8 cellular contexts compared by ENCODE assay signal in genomic region chr9:123928471-123929176, GRCh38. TPM values are rescaled to one million over a fixed set of nuclear protein-coding genes. Genes with fewer than 3 reads are reported as not detected.
DNase-seq lines count a peak whose midpoint lies in the region; ATAC-seq lines count a peak whose summit lies in the region.

No MANE protein-coding gene starts in this region.

- peak overlapping the region; percentile 83 to 97 (median 88) for H3K4me3 Mint-ChIP-seq in CD4-positive, CD25-positive, alpha-beta regulatory T cell
- H3K4me3 Mint-ChIP-seq in IgD-negative memory B cell (peak overlapping the region; percentile 80 to 94 (median 86)), immature natural killer cell (peak overlapping the region; percentile 67 to 88 (median 86))

- H3K9me3 ChIP-seq in CD4-positive, CD25-positive, alpha-beta regulatory T cell (ENCODE audit: control insufficient read depth in 2 of 2, low read length in 2 of 2) = no peaks in the 10 kb centered on the region
- no peaks in the 10 kb centered on the region for H3K9me3 ChIP-seq in subcutaneous abdominal adipose tissue (ENCODE audit: control insufficient read depth in 5 of 5, low read length in 5 of 5)

- H3K27me3 ChIP-seq in CD4-positive, CD25-positive, alpha-beta regulatory T cell (ENCODE audit: control insufficient read depth, insufficient read depth, low read length) = no peaks in the 10 kb centered on the region
- H3K27me3 ChIP-seq in subcutaneous abdominal adipose tissue (ENCODE audit: control insufficient read depth in 5 of 5, insufficient read depth in 4 of 5, low read length in 5 of 5) = no peaks in the 10 kb centered on the region

- peak overlapping the region; percentile 73 to 90 (median 80) for H3K27ac Mint-ChIP-seq in CD4-positive, CD25-positive, alpha-beta regulatory T cell
- peak overlapping the region; percentile 54 to 93 (median 81) for H3K27ac Mint-ChIP-seq in IgD-negative memory B cell
- H3K27ac Mint-ChIP-seq in immature natural killer cell = peak overlapping the region; percentile 52 to 87 (median 72)

- intact Hi-C loops in left colon (cut with DNase I, micrococcal nuclease) = no loop called here

- peaks cover 14 to 35% (median 21%) of the 10 kb centered on the region in 4 donors for H3K4me1 Mint-ChIP-seq in CD4-positive, CD25-positive, alpha-beta regulatory T cell
- H3K4me1 Mint-ChIP-seq in IgD-negative memory B cell (peaks cover 21 to 33% (median 28%) of the 10 kb centered on the region in 3 donors), immature natural killer cell (peaks cover 29 to 30% of the 10 kb centered on the region in 2 donors)

- H3K27ac ChIP-seq in CD4-positive, CD25-positive, alpha-beta regulatory T cell (ENCODE audit: insufficient read depth, low read length, poor library complexity, severe bottlenecking) = no peak overlapping the region
- peak overlapping the region; percentile 56 for H3K27ac ChIP-seq in subcutaneous abdominal adipose tissue (ENCODE audit: low read depth, low read length)

- peak in 1 of 3 donors; percentile 34 for DNase-seq in CD4-positive, CD25-positive, alpha-beta regulatory T cell
- DNase-seq in amniotic epithelial cell (ENCODE audit: low read depth) (peak; percentile 31), immature natural killer cell (no peak), mucosa of gallbladder (ENCODE audit: low spot score) (no peak), left colon (no peak)

- H3K4me1 ChIP-seq in CD4-positive, CD25-positive, alpha-beta regulatory T cell (ENCODE audit: control insufficient read depth, insufficient read depth, low read length, poor library complexity, severe bottlenecking) = peaks cover 19% of the 10 kb centered on the region
- H3K4me1 ChIP-seq in subcutaneous abdominal adipose tissue (ENCODE audit: control insufficient read depth in 5 of 5, insufficient read depth in 5 of 5, low read length in 5 of 5) = peaks cover 0 to 37% (median 29%) of the 10 kb centered on the region in 5 donors

- H3K9me3 Mint-ChIP-seq in CD4-positive, CD25-positive, alpha-beta regulatory T cell = peaks cover 0 to 5% (median 0%) of the 10 kb centered on the region in 7 donors
- peaks cover 0 to 5% (median under 1%) of the 10 kb centered on the region in 3 donors for H3K9me3 Mint-ChIP-seq in IgD-negative memory B cell
- H3K9me3 Mint-ChIP-seq in immature natural killer cell = no peaks in the 10 kb centered on the region

- H3K27me3 Mint-ChIP-seq in CD4-positive, CD25-positive, alpha-beta regulatory T cell = peaks cover 4% of the 10 kb centered on the region
- no peaks in the 10 kb centered on the region for H3K27me3 Mint-ChIP-seq in IgD-negative memory B cell
- H3K27me3 Mint-ChIP-seq in immature natural killer cell (ENCODE audit: low read depth in 3 of 3) = peaks cover 9 to 16% (median 9%) of the 10 kb centered on the region in 3 donors

- no peaks in the 10 kb centered on the region for H3K36me3 Mint-ChIP-seq in CD4-positive, CD25-positive, alpha-beta regulatory T cell
- H3K36me3 Mint-ChIP-seq in IgD-negative memory B cell (peaks cover 5% of the 10 kb centered on the region), immature natural killer cell (no peaks in the 10 kb centered on the region)

- ATAC-seq in CD4-positive, CD25-positive, alpha-beta regulatory T cell (ENCODE audit: low read depth in 2 of 2) = no peak
- ATAC-seq in GM21381 (IDR thresholded peaks at IDR 0.05; ENCODE audit: unreplicated experiment) (no peak), left colon (no peak)

- peak overlapping the region; percentile 64 for H3K4me3 ChIP-seq in CD4-positive, CD25-positive, alpha-beta regulatory T cell (ENCODE audit: low read depth, low read length)
- peak overlapping the region; percentile 54 to 78 (median 73) for H3K4me3 ChIP-seq in subcutaneous abdominal adipose tissue (ENCODE audit: low read depth in 1 of 5, low read length in 5 of 5)

- no peaks in the 10 kb centered on the region for H3K36me3 ChIP-seq in CD4-positive, CD25-positive, alpha-beta regulatory T cell (ENCODE audit: control insufficient read depth, insufficient read depth, low read length)
- no peaks in the 10 kb centered on the region for H3K36me3 ChIP-seq in subcutaneous abdominal adipose tissue (ENCODE audit: control insufficient read depth in 5 of 5, insufficient read depth in 5 of 5, low read length in 5 of 5)

- peak overlapping the region in 4 of 5 donors; percentile 56 to 80 (median 74) for H3K9ac ChIP-seq in subcutaneous abdominal adipose tissue (ENCODE audit: low read length in 5 of 5)

RNA-seq across cellular contexts. Expression of gene DENND1A, which starts 1.3 kb away (rescaled TPM):
- 21.8 TPM for total RNA-seq in CD4-positive, CD25-positive, alpha-beta regulatory T cell
- 1 to 10 TPM; 3.5 to 5.7 (median 4.7) TPM for polyA plus RNA-seq in CD4-positive, CD25-positive, alpha-beta regulatory T cell
- 6.4 TPM for polyA plus RNA-seq in IgD-negative memory B cell
- 1 to 10 TPM; 2.6 to 7.5 (median 3.4) TPM for polyA plus RNA-seq in immature natural killer cell
- total RNA-seq in mucosa of gallbladder = 26.3 TPM
- total RNA-seq in left colon = 10 to 100 TPM; 28.8 to 36.8 TPM
